20 cellular contexts compared by ENCODE assay signal in genomic region chr6:82525775-82526515, GRCh38.
DNase-seq lines count a peak whose midpoint lies in the region; ATAC-seq, FAIRE-seq and TF ChIP-seq lines count a peak whose summit lies in the region.
"Had no signal": no experiment of that assay in that cellular context is flagged by ENCODE, and none has a peak within 500 bp of the region (broad histone marks: within the 10 kb centered on the region; RNA-seq: fewer than 3 reads in every experiment).

No MANE protein-coding gene starts in this region.

- DNase-seq in DMS53 (lab: John Stamatoyannopoulos, UW) (peak; percentile 84), NCI-H1105 treated with DMSO at 0.1 percent for 48 hours (lab: John Stamatoyannopoulos, UW) (peak; percentile 89), NCI-H748 treated with DMSO at 0.1 percent for 48 hours (lab: John Stamatoyannopoulos, UW) (peak; percentile 60), foreskin keratinocyte (peak in 1 of 2 donors; percentile 35), GM03348 (ENCODE audit: low spot score) (no peak), D721Med (ENCODE audit: insufficient read length, low spot score) (no peak)
- DNase-seq in activated CD4-positive, alpha-beta T cell treated with anti-CD3 and anti-CD28 coated beads, Interleukin-2, amount 50 U/mL, for 48 hours, result no peak
- DNase-seq: activated naive CD8-positive, alpha-beta T cell treated with anti-CD3 and anti-CD28 coated beads, Interleukin-2, amount 50 U/mL, for 24 hours; CD4-positive, CD25-positive, alpha-beta regulatory T cell; colonic mucosa; heart left ventricle; HFFc6; Kasumi-1; left ventricle myocardium inferior; mucosa of descending colon; NCI-H226; psoas muscle; stimulated activated naive CD8-positive, alpha-beta T cell treated with anti-CD3 and anti-CD28 coated beads, Interleukin-15, Interleukin-2, amounts not matched to agents 100 U/mL and 50 U/mL, for 24 hours; thyroid gland had no signal

- ATAC-seq in foreskin keratinocyte (peak; percentile 46), GM21381 (IDR thresholded peaks at IDR 0.05; ENCODE audit: unreplicated experiment) (no peak)
- ATAC-seq: activated naive CD8-positive, alpha-beta T cell treated with anti-CD3 and anti-CD28 coated beads, Interleukin-2, amount 50 U/mL, for 24 hours; heart left ventricle; mucosa of descending colon; psoas muscle; stimulated activated naive CD8-positive, alpha-beta T cell treated with anti-CD3 and anti-CD28 coated beads, Interleukin-15, Interleukin-2, amounts not matched to agents 100 U/mL and 50 U/mL, for 24 hours had no signal

- TF ChIP-seq CTCF in foreskin keratinocyte (conservative IDR thresholded peaks at IDR 0.05), result no peak
- no peak for TF ChIP-seq CTCF in D721Med (IDR thresholded peaks at IDR 0.05; ENCODE audit: insufficient read depth, missing control alignments)

- H3K27me3 ChIP-seq in foreskin keratinocyte, result no peaks in the 10 kb centered on the region
- H3K27me3 ChIP-seq: colonic mucosa, thyroid gland had no signal

- no peak overlapping the region for H3K27ac ChIP-seq in foreskin keratinocyte
- H3K27ac ChIP-seq: colonic mucosa, heart left ventricle, left ventricle myocardium inferior, psoas muscle, thyroid gland had no signal

- FAIRE-seq in D721Med (lab: Jason Lieb, UNC), result no peak

- H3K4me1 ChIP-seq in foreskin keratinocyte, result peaks cover 8% of the 10 kb centered on the region
- H3K4me1 ChIP-seq: colonic mucosa, heart left ventricle, left ventricle myocardium inferior, psoas muscle, thyroid gland had no signal

Comparison
In these comparisons a context has a peak if more than half of its experiments do, and no peak if none do; other contexts are left out.
1. DNase-seq: peak in DMS53 (single experiment), NCI-H1105 treated with DMSO at 0.1 percent for 48 hours (single experiment) and NCI-H748 treated with DMSO at 0.1 percent for 48 hours (single experiment); none in activated CD4-positive, alpha-beta T cell treated with anti-CD3 and anti-CD28 coated beads, Interleukin-2, amount 50 U/mL, for 48 hours (0 of 2), GM03348 (single experiment) and D721Med (single experiment).